ENCODE assay signal across 25 cellular contexts in genomic region chr10:1538121-1538520, GRCh38.
"Had no signal": no experiment of that assay in that cellular context is flagged by ENCODE, and none has a peak within 500 bp of the region (broad histone marks: within the 10 kb centered on the region; RNA-seq: fewer than 3 reads in every experiment).

No MANE protein-coding gene starts in this region.

- FAIRE-seq: astrocyte, urothelium cell line had no signal

- H3K4me3 ChIP-seq: gastrocnemius medialis, stomach, thyroid gland had no signal

- H3K4me3 Mint-ChIP-seq: activated CD4-positive, alpha-beta T cell treated with anti-CD3 and anti-CD28 coated beads, Interleukin-2, amount 10 ng/mL, durations not matched to agents 7 days and 5 days; activated CD8-positive, alpha-beta T cell treated with anti-CD3 and anti-CD28 coated beads for 36 hours; activated naive CD4-positive, alpha-beta T cell treated with anti-CD3 and anti-CD28 coated beads, Interleukin-2, amount 10 ng/mL, durations not matched to agents 7 days and 5 days; activated naive CD8-positive, alpha-beta T cell treated with anti-CD3 and anti-CD28 coated beads, Interleukin-2, amount 10 ng/mL, durations not matched to agents 7 days and 5 days; activated T-cell treated with anti-CD3 and anti-CD28 coated beads, Interleukin-2, amount 50 U/mL, for 72 hours; effector memory CD8-positive, alpha-beta T cell; immature natural killer cell; memory B cell; naive thymus-derived CD8-positive, alpha-beta T cell had no signal

- H2AFZ ChIP-seq: parathyroid adenoma had no signal

- H3K9me3 Mint-ChIP-seq: activated CD4-positive, alpha-beta T cell treated with anti-CD3 and anti-CD28 coated beads, Interleukin-2, amount 10 ng/mL, durations not matched to agents 7 days and 5 days; activated CD8-positive, alpha-beta T cell treated with anti-CD3 and anti-CD28 coated beads for 36 hours; activated naive CD4-positive, alpha-beta T cell treated with anti-CD3 and anti-CD28 coated beads, Interleukin-2, amount 10 ng/mL, durations not matched to agents 7 days and 5 days; activated naive CD8-positive, alpha-beta T cell treated with anti-CD3 and anti-CD28 coated beads, Interleukin-2, amount 10 ng/mL, durations not matched to agents 7 days and 5 days; activated T-cell treated with anti-CD3 and anti-CD28 coated beads, Interleukin-2, amount 50 U/mL, for 72 hours; effector memory CD8-positive, alpha-beta T cell; immature natural killer cell; memory B cell; naive thymus-derived CD8-positive, alpha-beta T cell had no signal

- H3K27ac ChIP-seq: brain microvascular endothelial cell, gastrocnemius medialis, parathyroid adenoma, stomach, thyroid gland had no signal

- H3K36me3 ChIP-seq: brain microvascular endothelial cell, gastrocnemius medialis, stomach, thyroid gland had no signal

- H3K4me1 Mint-ChIP-seq: activated CD4-positive, alpha-beta T cell treated with anti-CD3 and anti-CD28 coated beads, Interleukin-2, amount 10 ng/mL, durations not matched to agents 7 days and 5 days; activated naive CD4-positive, alpha-beta T cell treated with anti-CD3 and anti-CD28 coated beads, Interleukin-2, amount 10 ng/mL, durations not matched to agents 7 days and 5 days; activated naive CD8-positive, alpha-beta T cell treated with anti-CD3 and anti-CD28 coated beads, Interleukin-2, amount 10 ng/mL, durations not matched to agents 7 days and 5 days; immature natural killer cell; naive thymus-derived CD8-positive, alpha-beta T cell had no signal

- H3K36me3 Mint-ChIP-seq: activated naive CD4-positive, alpha-beta T cell treated with anti-CD3 and anti-CD28 coated beads, Interleukin-2, amount 10 ng/mL, durations not matched to agents 7 days and 5 days; activated naive CD8-positive, alpha-beta T cell treated with anti-CD3 and anti-CD28 coated beads, Interleukin-2, amount 10 ng/mL, durations not matched to agents 7 days and 5 days; immature natural killer cell; memory B cell; naive thymus-derived CD8-positive, alpha-beta T cell had no signal

- H3K27me3 Mint-ChIP-seq: activated CD4-positive, alpha-beta T cell treated with anti-CD3 and anti-CD28 coated beads, Interleukin-2, amount 10 ng/mL, durations not matched to agents 7 days and 5 days; activated naive CD8-positive, alpha-beta T cell treated with anti-CD3 and anti-CD28 coated beads, Interleukin-2, amount 10 ng/mL, durations not matched to agents 7 days and 5 days had no signal

- H3K4me1 ChIP-seq: gastrocnemius medialis, stomach, thyroid gland had no signal

- H3K27me3 ChIP-seq: brain microvascular endothelial cell, gastrocnemius medialis, thyroid gland had no signal

- ATAC-seq: activated CD8-positive, alpha-beta T cell treated with anti-CD3 and anti-CD28 coated beads for 36 hours; activated T-cell treated with anti-CD3 and anti-CD28 coated beads, Interleukin-2, amount 50 U/mL, for 72 hours; effector memory CD8-positive, alpha-beta T cell; gastrocnemius medialis; naive thymus-derived CD8-positive, alpha-beta T cell had no signal

- H3K27ac Mint-ChIP-seq: activated CD4-positive, alpha-beta T cell treated with anti-CD3 and anti-CD28 coated beads, Interleukin-2, amount 10 ng/mL, durations not matched to agents 7 days and 5 days; activated CD8-positive, alpha-beta T cell treated with anti-CD3 and anti-CD28 coated beads for 36 hours; activated naive CD4-positive, alpha-beta T cell treated with anti-CD3 and anti-CD28 coated beads, Interleukin-2, amount 10 ng/mL, durations not matched to agents 7 days and 5 days; activated naive CD8-positive, alpha-beta T cell treated with anti-CD3 and anti-CD28 coated beads, Interleukin-2, amount 10 ng/mL, durations not matched to agents 7 days and 5 days; activated T-cell treated with anti-CD3 and anti-CD28 coated beads, Interleukin-2, amount 50 U/mL, for 72 hours; effector memory CD8-positive, alpha-beta T cell; immature natural killer cell; memory B cell had no signal

- DNase-seq: activated CD4-positive, alpha-beta T cell treated with anti-CD3 and anti-CD28 coated beads for 1 hour; activated CD4-positive, alpha-beta T cell treated with anti-CD3 and anti-CD28 coated beads, Interleukin-2, amount 10 ng/mL, durations not matched to agents 7 days and 5 days; activated CD8-positive, alpha-beta T cell treated with anti-CD3 and anti-CD28 coated beads for 36 hours; activated naive CD8-positive, alpha-beta T cell treated with anti-CD3 and anti-CD28 coated beads, Interleukin-2, amount 10 ng/mL, durations not matched to agents 7 days and 5 days; activated T-cell treated with anti-CD3 and anti-CD28 coated beads, Interleukin-2, amount 50 U/mL, for 72 hours; brain microvascular endothelial cell; cortex of kidney; effector memory CD8-positive, alpha-beta T cell; erythroblast; gastrocnemius medialis; glutamatergic neuron; hippocampal formation; immature natural killer cell; right cardiac atrium; stimulated activated CD4-positive, alpha-beta T cell treated with anti-CD3 and anti-CD28 coated beads, Interleukin-12 subunit alpha, Interleukin-12 subunit beta, amount 100 ng/mL, for 4 hours; stimulated activated CD4-positive, alpha-beta T cell treated with anti-CD3 and anti-CD28 coated beads, Interleukin-4, amount 100 ng/mL, for 1 hour; stomach; T-helper 2 cell; thyroid gland had no signal

- H3K79me2 ChIP-seq: parathyroid adenoma had no signal

- H3K9ac ChIP-seq: parathyroid adenoma had no signal

- H3K9me3 ChIP-seq: gastrocnemius medialis, stomach, thyroid gland had no signal
